Comparison of ENCODE assay signal across 12 cellular contexts in genomic region chr19:46719629-46720515, GRCh38. TPM values are rescaled to one million over a fixed set of nuclear protein-coding genes. Genes with fewer than 3 reads are reported as not detected.
DNase-seq lines count a peak whose midpoint lies in the region; ATAC-seq and TF ChIP-seq lines count a peak whose summit lies in the region.
"Had no signal": no experiment of that assay in that cellular context is flagged by ENCODE, and none has a peak within 500 bp of the region (broad histone marks: within the 10 kb centered on the region; RNA-seq: fewer than 3 reads in every experiment).

No MANE protein-coding gene starts in this region.

- H3K4me2 ChIP-seq in DND-41 (ENCODE audit: insufficient read depth, low read length): no peak overlapping the region
- H3K4me2 ChIP-seq in MM.1S (ENCODE audit: low read depth, low read length): no peak overlapping the region
- H3K4me2 ChIP-seq in mammary epithelial cell (ENCODE audit: insufficient read depth, low read depth, low read length): no peak overlapping the region

- in situ Hi-C loops in mammary epithelial cell (cut with MboI; ENCODE audit: low sequenced_read_pairs in 2 of 2): no loop called here

- CTCF ChIA-PET in mammary epithelial cell (lab: Charles Lee; ENCODE audit: low non-redundant PET): no interaction called here

- BruUV-seq in mammary epithelial cell (replicated peaks; lab: Mats Ljungman, UMichigan): TSS peak; percentile 67

- H3K9me2 ChIP-seq in MM.1S (replicated peaks; ENCODE audit: insufficient read depth, low read length): no peaks in the 10 kb centered on the region

- no peak for TF ChIP-seq CTCF in DND-41 (IDR thresholded peaks at IDR 0.05; ENCODE audit: borderline replicate concordance, extremely low read depth, low read length, poor library complexity, severe bottlenecking)
- no peak for TF ChIP-seq CTCF in MM.1S (IDR thresholded peaks at IDR 0.05; ENCODE audit: low read length)
- TF ChIP-seq CTCF in mammary epithelial cell (conservative IDR thresholded peaks at IDR 0.05 in 1 of 2, IDR thresholded peaks at IDR 0.05 in 1 of 2; ENCODE audit: extremely low read depth in 1 of 2, insufficient read depth in 1 of 2, low read depth in 1 of 2, low read length in 2 of 2): no peak
- TF ChIP-seq CTCF in progenitor cell of endocrine pancreas (IDR thresholded peaks at IDR 0.05; ENCODE audit: unreplicated experiment): no peak

- H3K4me3 ChIP-seq in DND-41 (ENCODE audit: low read depth in 1 of 2, low read length in 2 of 2): no peak overlapping the region
- H3K4me3 ChIP-seq in MM.1S (ENCODE audit: low read length): no peak overlapping the region
- no peak overlapping the region for H3K4me3 ChIP-seq in mammary epithelial cell (replicated peaks in 1 of 3; ENCODE audit: insufficient read depth in 1 of 3, low read depth in 2 of 3, low read length in 3 of 3)
- H3K4me3 ChIP-seq: SJSA1, suprapubic skin had no signal

- WGBS in mammary epithelial cell (ENCODE audit: low coverage, missing lambda C conversion rate): 91% methylated on average over 15 of the region's 25 CpGs

- H3K79me2 ChIP-seq in DND-41 (ENCODE audit: insufficient read depth, low read length) (peaks cover 25% of the 10 kb centered on the region), MM.1S (ENCODE audit: low read length) (peaks cover 32% of the 10 kb centered on the region), mammary epithelial cell (ENCODE audit: insufficient read depth, low read length) (peaks cover 23% of the 10 kb centered on the region)

- no peaks in the 10 kb centered on the region for H3K9me3 Mint-ChIP-seq in progenitor cell of endocrine pancreas (ENCODE audit: low read depth)
- H3K9me3 Mint-ChIP-seq: dendritic cell treated with granulocyte-macrophage colony-stimulating factor and Interleukin-4, amounts not matched to agents 40 ng/mL and 50 ng/mL, for 4 days had no signal

- no peak for DNase-seq in DND-41
- DNase-seq in MM.1S: no peak
- DNase-seq in mammary epithelial cell: no peak
- no peak for DNase-seq in progenitor cell of endocrine pancreas (ENCODE audit: low spot score, unreplicated experiment)
- DNase-seq in NCI-H1092 (lab: John Stamatoyannopoulos, UW): no peak
- no peak for DNase-seq in EL
- DNase-seq: amniotic stem cell, NCI-H1436 had no signal

- intact Hi-C loops in mammary epithelial cell (cut with micrococcal nuclease): loop anchor here (5.0 kb wide), 1 partner anchor 88 kb away; no protein-coding TSS in a partner anchor

- H3K36me3 Mint-ChIP-seq in progenitor cell of endocrine pancreas (ENCODE audit: insufficient read depth): peaks cover 7% of the 10 kb centered on the region

- H4K20me1 ChIP-seq in DND-41 (ENCODE audit: insufficient read depth, low read length) (peaks cover 70% of the 10 kb centered on the region), MM.1S (ENCODE audit: insufficient read depth, low read length) (no peaks in the 10 kb centered on the region), mammary epithelial cell (ENCODE audit: insufficient read depth, low read length) (no peaks in the 10 kb centered on the region)

- H3K27ac ChIP-seq in DND-41 (ENCODE audit: low read length) (peak overlapping the region; percentile 95), MM.1S (ENCODE audit: low read length) (peak overlapping the region; percentile 95; the same call in 1 of the 2 replicates), mammary epithelial cell (ENCODE audit: insufficient read depth, low read depth, low read length) (no peak overlapping the region)
- H3K27ac ChIP-seq: SJSA1, suprapubic skin had no signal

- no peaks in the 10 kb centered on the region for H3K27me3 Mint-ChIP-seq in progenitor cell of endocrine pancreas

- H3F3A ChIP-seq in MM.1S (ENCODE audit: insufficient read depth, low read length): peaks cover 37% of the 10 kb centered on the region

- H2AFZ ChIP-seq in DND-41 (ENCODE audit: low read depth, low read length) (no peak overlapping the region), MM.1S (ENCODE audit: low read length) (no peak overlapping the region), mammary epithelial cell (ENCODE audit: low read depth, low read length) (no peak overlapping the region)

- H3K4me3 Mint-ChIP-seq in progenitor cell of endocrine pancreas (ENCODE audit: low read depth): no peak overlapping the region
- H3K4me3 Mint-ChIP-seq: dendritic cell treated with granulocyte-macrophage colony-stimulating factor and Interleukin-4, amounts not matched to agents 40 ng/mL and 50 ng/mL, for 4 days had no signal

- peaks cover 63% of the 10 kb centered on the region for H3K36me3 ChIP-seq in DND-41 (ENCODE audit: insufficient read depth, low read length)
- H3K36me3 ChIP-seq in MM.1S (replicated peaks; ENCODE audit: insufficient read depth, low read length): no peaks in the 10 kb centered on the region
- H3K36me3 ChIP-seq in mammary epithelial cell (ENCODE audit: insufficient read depth, low read length): peaks cover 9% of the 10 kb centered on the region

- H3K27ac Mint-ChIP-seq in progenitor cell of endocrine pancreas: peak overlapping the region; percentile 42
- H3K27ac Mint-ChIP-seq: dendritic cell treated with granulocyte-macrophage colony-stimulating factor and Interleukin-4, amounts not matched to agents 40 ng/mL and 50 ng/mL, for 4 days had no signal

- dilution Hi-C loops in mammary epithelial cell (cut with HindIII; ENCODE audit: low sequenced_read_pairs): no loop called here

- peaks cover 10% of the 10 kb centered on the region for H3K4me1 Mint-ChIP-seq in progenitor cell of endocrine pancreas (ENCODE audit: low read depth)

- H3K27me3 ChIP-seq in DND-41 (ENCODE audit: insufficient read depth, low read length, poor library complexity) (no peaks in the 10 kb centered on the region), MM.1S (replicated peaks; ENCODE audit: insufficient read depth, low read length) (no peaks in the 10 kb centered on the region), mammary epithelial cell (ENCODE audit: insufficient read depth, low read length) (no peaks in the 10 kb centered on the region)
- H3K27me3 ChIP-seq: SJSA1, suprapubic skin had no signal

- no peaks in the 10 kb centered on the region for H3K9me3 ChIP-seq in DND-41 (ENCODE audit: insufficient read depth, low read length, severe bottlenecking)
- H3K9me3 ChIP-seq in MM.1S (replicated peaks; ENCODE audit: insufficient read depth, low read length): no peaks in the 10 kb centered on the region
- H3K9me3 ChIP-seq in mammary epithelial cell (replicated peaks; ENCODE audit: insufficient read depth, low read length): no peaks in the 10 kb centered on the region
- H3K9me3 ChIP-seq: SJSA1, suprapubic skin had no signal

- ATAC-seq in DND-41 (ENCODE audit: insufficient read depth, low read depth): no peak
- no peak for ATAC-seq in HG03521 (IDR thresholded peaks at IDR 0.05; ENCODE audit: unreplicated experiment)

- H3K9ac ChIP-seq in DND-41 (ENCODE audit: low read depth, low read length) (no peak overlapping the region), MM.1S (ENCODE audit: low read length) (no peak overlapping the region), mammary epithelial cell (ENCODE audit: insufficient read depth, low read length) (no peak overlapping the region)

- H3K4me1 ChIP-seq in DND-41 (ENCODE audit: insufficient read depth, low read length): peaks cover 48% of the 10 kb centered on the region
- peaks cover 12% of the 10 kb centered on the region for H3K4me1 ChIP-seq in MM.1S (ENCODE audit: low read length)
- H3K4me1 ChIP-seq in mammary epithelial cell (ENCODE audit: insufficient read depth, low read length): peaks cover 38% of the 10 kb centered on the region

RNA-seq across cellular contexts. Expression of gene PRKD2, which starts 3.0 kb away (rescaled TPM):
- total RNA-seq in mammary epithelial cell: 10 to 100 TPM; 20.2 to 55.5 TPM
- polyA plus RNA-seq in mammary epithelial cell: 23.9 TPM
- 21.0 TPM for polyA minus RNA-seq in mammary epithelial cell
- total RNA-seq in progenitor cell of endocrine pancreas: 69.3 and 74.9 TPM in 2 replicates

RNA-seq across cellular contexts. Expression of gene FKRP, which starts 26.0 kb away (rescaled TPM):
- total RNA-seq in mammary epithelial cell: 10 to 100 TPM; 15.7 to 23.4 TPM
- 11.7 TPM for polyA plus RNA-seq in mammary epithelial cell
- 18.6 TPM for polyA minus RNA-seq in mammary epithelial cell
- 42.9 and 44.1 TPM in 2 replicates for total RNA-seq in progenitor cell of endocrine pancreas

RNA-seq across cellular contexts. Expression of gene STRN4, which starts 26.4 kb away (rescaled TPM):
- 10 to 100 TPM; 59.2 to 92.4 TPM for total RNA-seq in mammary epithelial cell
- 56.3 TPM for polyA plus RNA-seq in mammary epithelial cell
- 72.5 TPM for polyA minus RNA-seq in mammary epithelial cell
- total RNA-seq in progenitor cell of endocrine pancreas: 115 and 117 TPM in 2 replicates

RNA-seq across cellular contexts. Expression of gene DACT3, which starts 58.9 kb away (rescaled TPM):
- under 1 TPM; 0.31 to 0.33 TPM for total RNA-seq in mammary epithelial cell
- polyA plus RNA-seq in mammary epithelial cell: 0.07 TPM
- polyA minus RNA-seq in mammary epithelial cell: not detected
- 2.6 and 3.1 TPM in 2 replicates for total RNA-seq in progenitor cell of endocrine pancreas
